Comparison of ENCODE assay signal across 9 cellular contexts in genomic region chr1:181159451-181160151, GRCh38.
A peak's percentile ranks its signal among the peaks of the same experiment; 100 is the strongest.
DNase-seq lines count a peak whose midpoint lies in the region; ATAC-seq, FAIRE-seq and TF ChIP-seq lines count a peak whose summit lies in the region.
"Had no signal": no experiment of that assay in that cellular context is flagged by ENCODE, and none has a peak within 500 bp of the region (broad histone marks: within the 10 kb centered on the region; RNA-seq: fewer than 3 reads in every experiment).

No MANE protein-coding gene starts in this region.

- H3K27me3 ChIP-seq in psoas muscle (ENCODE audit: insufficient read depth in 3 of 3, low read length in 2 of 3) (no peaks in the 10 kb centered on the region), ovary (no peaks in the 10 kb centered on the region)

- H3K4me3 ChIP-seq in psoas muscle (no peak overlapping the region), ovary (no peak overlapping the region)

- intact Hi-C loops in psoas muscle (cut with DNase I) = loop anchor here in 1 of 2 donors (10.0 kb wide), 1 partner anchor 655 kb away; the partner anchor contains the start of gene ACBD6
- intact Hi-C loops in ovary (cut with DNase I) = loop anchor here (10.0 kb wide), 2 partner anchors 525 to 635 kb away; partner anchors contain the start of gene XPR1 (in 1 of the 4)

- H3K36me3 ChIP-seq in psoas muscle (ENCODE audit: insufficient read depth in 1 of 2, low read depth in 1 of 2) (no peaks in the 10 kb centered on the region), ovary (no peaks in the 10 kb centered on the region)

- TF ChIP-seq CTCF in psoas muscle (IDR thresholded peaks at IDR 0.05) (no peak), ovary (IDR thresholded peaks at IDR 0.05) (no peak), nephron progenitor cell (IDR thresholded peaks at IDR 0.05) (no peak)

- H3K9me3 ChIP-seq in psoas muscle = peaks cover 18% of the 10 kb centered on the region
- no peaks in the 10 kb centered on the region for H3K9me3 ChIP-seq in ovary

- no peak overlapping the region for H3K4me3 Mint-ChIP-seq in nephron progenitor cell
- H3K4me3 Mint-ChIP-seq: nephron had no signal

- TF ChIP-seq EP300 in ovary (IDR thresholded peaks at IDR 0.05) = no peak

- H3K27me3 Mint-ChIP-seq in nephron progenitor cell (ENCODE audit: low read depth, poor library complexity) = peaks cover 4% of the 10 kb centered on the region

- no peak for DNase-seq in GM19239 (ENCODE audit: insufficient read length, low spot score)
- DNase-seq in T follicular helper cell (ENCODE audit: low read depth) = peak; percentile 20
- peak; percentile 87 for DNase-seq in amniotic epithelial cell (ENCODE audit: low read depth)
- no peak for DNase-seq in psoas muscle
- DNase-seq in ovary = no peak
- no peak for DNase-seq in DMS79 (lab: John Stamatoyannopoulos, UW)
- no peak for DNase-seq in nephron progenitor cell

- ATAC-seq in psoas muscle = peak; percentile 62 to 77 (median 66)
- no peak for ATAC-seq in GM18873 (IDR thresholded peaks at IDR 0.05; ENCODE audit: low FRiP score, unreplicated experiment)

- H3K4me1 Mint-ChIP-seq in nephron progenitor cell = peaks cover 5% of the 10 kb centered on the region
- H3K4me1 Mint-ChIP-seq: nephron had no signal

- TF ChIP-seq POLR2A in ovary (IDR thresholded peaks at IDR 0.05) = no peak

- H3K27ac Mint-ChIP-seq in nephron progenitor cell = no peak overlapping the region
- H3K27ac Mint-ChIP-seq: nephron had no signal

- H3K27ac ChIP-seq in psoas muscle (no peak overlapping the region), ovary (no peak overlapping the region)

- 73 to 79% (median 73%) methylated on average over 10 of the region's 10 CpGs for WGBS in psoas muscle, 3 donors
- 67 to 81% (median 80%) methylated on average over 10 of the region's 10 CpGs for WGBS in ovary, 3 donors

- peaks cover 37% of the 10 kb centered on the region for H3K9me3 Mint-ChIP-seq in nephron progenitor cell

- FAIRE-seq in GM19239 (lab: Jason Lieb, UNC) = peak; percentile 23

- no peaks in the 10 kb centered on the region for H3K36me3 Mint-ChIP-seq in nephron progenitor cell (ENCODE audit: low read depth)

- H3K4me1 ChIP-seq in psoas muscle (peaks cover 10% of the 10 kb centered on the region), ovary (ENCODE audit: insufficient read depth) (no peaks in the 10 kb centered on the region)

Comparison
In these comparisons a context has a peak if more than half of its experiments do, and no peak if none do; other contexts are left out.
1. DNase-seq: peak in T follicular helper cell (single experiment) and amniotic epithelial cell (single experiment); none in GM19239 (single experiment), psoas muscle (0 of 2), ovary (0 of 5), DMS79 (single experiment) and nephron progenitor cell (single experiment).